In the genomic region with DNA sequence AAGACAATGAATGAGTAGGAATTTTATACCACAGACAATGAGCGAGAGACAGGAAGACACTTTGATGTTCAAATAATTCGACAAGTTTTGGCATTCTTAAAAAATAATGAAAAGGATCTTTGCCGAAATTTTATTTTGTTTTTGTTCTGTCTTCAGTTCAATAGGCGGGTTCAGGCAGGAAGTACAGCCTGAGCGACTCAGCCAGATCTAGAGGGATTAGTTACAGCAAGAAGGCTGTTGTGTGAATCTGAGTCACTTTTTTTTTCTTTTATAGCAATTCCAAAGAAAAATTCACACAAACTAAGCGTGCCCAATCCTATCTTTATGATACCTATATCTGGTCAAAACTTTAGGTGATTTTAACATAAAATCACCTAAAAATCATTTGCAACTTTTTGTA, we compare ENCODE assay signal across 1 cellular context.
TF ChIP-seq lines count a peak whose summit lies in the region.

No MANE protein-coding gene starts in this region.

TF ChIP-seq in SK-N-SH, 30 proteins besides CTCF, POLR2A, EP300 and RAD21 (continued from another document):
- TF ChIP-seq, protein P1, sequence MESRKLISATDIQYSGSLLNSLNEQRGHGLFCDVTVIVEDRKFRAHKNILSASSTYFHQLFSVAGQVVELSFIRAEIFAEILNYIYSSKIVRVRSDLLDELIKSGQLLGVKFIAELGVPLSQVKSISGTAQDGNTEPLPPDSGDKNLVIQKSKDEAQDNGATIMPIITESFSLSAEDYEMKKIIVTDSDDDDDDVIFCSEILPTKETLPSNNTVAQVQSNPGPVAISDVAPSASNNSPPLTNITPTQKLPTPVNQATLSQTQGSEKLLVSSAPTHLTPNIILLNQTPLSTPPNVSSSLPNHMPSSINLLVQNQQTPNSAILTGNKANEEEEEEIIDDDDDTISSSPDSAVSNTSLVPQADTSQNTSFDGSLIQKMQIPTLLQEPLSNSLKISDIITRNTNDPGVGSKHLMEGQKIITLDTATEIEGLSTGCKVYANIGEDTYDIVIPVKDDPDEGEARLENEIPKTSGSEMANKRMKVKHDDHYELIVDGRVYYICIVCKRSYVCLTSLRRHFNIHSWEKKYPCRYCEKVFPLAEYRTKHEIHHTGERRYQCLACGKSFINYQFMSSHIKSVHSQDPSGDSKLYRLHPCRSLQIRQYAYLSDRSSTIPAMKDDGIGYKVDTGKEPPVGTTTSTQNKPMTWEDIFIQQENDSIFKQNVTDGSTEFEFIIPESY (IDR thresholded peaks at IDR 0.05; ENCODE audit: borderline replicate concordance, low read depth): no peak
- TF ChIP-seq, protein P2, sequence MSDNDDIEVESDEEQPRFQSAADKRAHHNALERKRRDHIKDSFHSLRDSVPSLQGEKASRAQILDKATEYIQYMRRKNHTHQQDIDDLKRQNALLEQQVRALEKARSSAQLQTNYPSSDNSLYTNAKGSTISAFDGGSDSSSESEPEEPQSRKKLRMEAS (IDR thresholded peaks at IDR 0.05; ENCODE audit: low read depth): no peak
- TF ChIP-seq, protein P3, sequence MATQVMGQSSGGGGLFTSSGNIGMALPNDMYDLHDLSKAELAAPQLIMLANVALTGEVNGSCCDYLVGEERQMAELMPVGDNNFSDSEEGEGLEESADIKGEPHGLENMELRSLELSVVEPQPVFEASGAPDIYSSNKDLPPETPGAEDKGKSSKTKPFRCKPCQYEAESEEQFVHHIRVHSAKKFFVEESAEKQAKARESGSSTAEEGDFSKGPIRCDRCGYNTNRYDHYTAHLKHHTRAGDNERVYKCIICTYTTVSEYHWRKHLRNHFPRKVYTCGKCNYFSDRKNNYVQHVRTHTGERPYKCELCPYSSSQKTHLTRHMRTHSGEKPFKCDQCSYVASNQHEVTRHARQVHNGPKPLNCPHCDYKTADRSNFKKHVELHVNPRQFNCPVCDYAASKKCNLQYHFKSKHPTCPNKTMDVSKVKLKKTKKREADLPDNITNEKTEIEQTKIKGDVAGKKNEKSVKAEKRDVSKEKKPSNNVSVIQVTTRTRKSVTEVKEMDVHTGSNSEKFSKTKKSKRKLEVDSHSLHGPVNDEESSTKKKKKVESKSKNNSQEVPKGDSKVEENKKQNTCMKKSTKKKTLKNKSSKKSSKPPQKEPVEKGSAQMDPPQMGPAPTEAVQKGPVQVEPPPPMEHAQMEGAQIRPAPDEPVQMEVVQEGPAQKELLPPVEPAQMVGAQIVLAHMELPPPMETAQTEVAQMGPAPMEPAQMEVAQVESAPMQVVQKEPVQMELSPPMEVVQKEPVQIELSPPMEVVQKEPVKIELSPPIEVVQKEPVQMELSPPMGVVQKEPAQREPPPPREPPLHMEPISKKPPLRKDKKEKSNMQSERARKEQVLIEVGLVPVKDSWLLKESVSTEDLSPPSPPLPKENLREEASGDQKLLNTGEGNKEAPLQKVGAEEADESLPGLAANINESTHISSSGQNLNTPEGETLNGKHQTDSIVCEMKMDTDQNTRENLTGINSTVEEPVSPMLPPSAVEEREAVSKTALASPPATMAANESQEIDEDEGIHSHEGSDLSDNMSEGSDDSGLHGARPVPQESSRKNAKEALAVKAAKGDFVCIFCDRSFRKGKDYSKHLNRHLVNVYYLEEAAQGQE (IDR thresholded peaks at IDR 0.05; ENCODE audit: low read depth, low read length): no peak
- TF ChIP-seq YY1 (IDR thresholded peaks at IDR 0.05; ENCODE audit: low read depth) (no peak), NFIC (IDR thresholded peaks at IDR 0.05; ENCODE audit: borderline replicate concordance) (no peak), RFX5 (IDR thresholded peaks at IDR 0.05; ENCODE audit: low read length) (no peak), MEF2A (IDR thresholded peaks at IDR 0.05; ENCODE audit: borderline replicate concordance, low read depth) (no peak), NRF1 (IDR thresholded peaks at IDR 0.05; ENCODE audit: low read depth, low read length) (no peak)
